Comparison of ENCODE assay signal across 22 cellular contexts in the genomic region with DNA sequence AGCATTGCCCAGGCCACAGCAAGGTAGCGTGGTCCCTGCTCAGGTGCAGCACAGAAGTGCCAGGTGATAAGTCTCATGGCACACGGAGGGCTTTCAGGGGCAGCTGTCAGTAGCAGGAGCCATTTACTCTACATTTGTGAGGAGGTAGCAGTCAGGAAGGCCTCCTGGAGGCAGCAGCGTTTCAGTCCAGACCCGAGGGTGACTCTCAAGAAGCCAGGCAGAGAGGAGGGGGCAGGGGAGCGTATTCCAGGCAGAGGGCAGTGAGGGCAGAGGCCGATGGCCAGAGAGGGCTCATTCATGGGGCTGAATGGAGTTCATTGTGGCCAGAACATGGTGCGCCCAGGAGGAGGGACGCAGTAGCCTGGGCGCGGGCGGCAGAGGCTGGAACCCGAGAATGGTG. TPM values are rescaled to one million over a fixed set of nuclear protein-coding genes. Genes with fewer than 3 reads are reported as not detected.
DNase-seq lines count a peak whose midpoint lies in the region; ATAC-seq and FAIRE-seq lines count a peak whose summit lies in the region.
"Had no signal": no experiment of that assay in that cellular context is flagged by ENCODE, and none has a peak within 500 bp of the region (broad histone marks: within the 10 kb centered on the region; RNA-seq: fewer than 3 reads in every experiment).

No MANE protein-coding gene starts in this region.

- H3K4me1 ChIP-seq in BLaER1, result peaks cover 39% of the 10 kb centered on the region
- peaks cover 32 to 53% (median 46%) of the 10 kb centered on the region in 3 donors for H3K4me1 ChIP-seq in skeletal muscle tissue (ENCODE audit: control insufficient read depth in 3 of 3, insufficient read depth in 3 of 3, low read length in 3 of 3)
- H3K4me1 ChIP-seq: SJCRH30 had no signal

- H3K4me3 ChIP-seq in BLaER1 (no peak overlapping the region), skeletal muscle tissue (ENCODE audit: low read length in 3 of 3) (peak overlapping the region in 2 of 3 donors; percentile 36 to 54)
- H3K4me3 ChIP-seq: right lobe of liver, SJCRH30 had no signal

- H3K4me2 ChIP-seq in BLaER1, result no peak overlapping the region

- ATAC-seq in HG02763 (IDR thresholded peaks at IDR 0.05; ENCODE audit: unreplicated experiment), result no peak
- ATAC-seq: naive thymus-derived CD8-positive, alpha-beta T cell had no signal

- H3K36me3 ChIP-seq in BLaER1 (peaks cover 93% of the 10 kb centered on the region), skeletal muscle tissue (ENCODE audit: control insufficient read depth in 3 of 3, insufficient read depth in 3 of 3, low read length in 3 of 3) (peaks cover 19 to 23% (median 22%) of the 10 kb centered on the region in 3 donors)

- peak in 59 of 61 donors; percentile 14 to 91 (median 77) for DNase-seq in caudate nucleus (lab: John Stamatoyannopoulos, UW)
- DNase-seq in midbrain (lab: John Stamatoyannopoulos, UW), result peak; percentile 87
- no peak for DNase-seq in middle frontal gyrus (ENCODE audit: extremely low spot score, low spot score)
- DNase-seq in GM19239 (ENCODE audit: insufficient read length, low spot score), result no peak
- no peak for DNase-seq in NCI-H748 (lab: John Stamatoyannopoulos, UW; ENCODE audit: unreplicated experiment)
- DNase-seq: activated naive CD8-positive, alpha-beta T cell treated with anti-CD3 and anti-CD28 coated beads for 36 hours; activated T-cell treated with anti-CD3 and anti-CD28 coated beads, Interleukin-2, amount 50 U/mL, for 1 hour; COR-L47; foreskin melanocyte; naive thymus-derived CD8-positive, alpha-beta T cell; NCI-H2029; NCI-H510A treated with DMSO at 0.1 percent for 48 hours; SJCRH30; stimulated activated CD4-positive, alpha-beta T cell treated with anti-CD3 and anti-CD28 coated beads, Interleukin-4, amount 100 ng/mL, for 1 hour had no signal

- H3K9ac ChIP-seq in BLaER1 (0 out of 2 replicates have a peak overlapping the region, but pooled peaks have one; percentile 15), skeletal muscle tissue (ENCODE audit: low read depth in 1 of 3, low read length in 3 of 3) (peak overlapping the region in 2 of 3 donors; percentile 47 to 79)

- FAIRE-seq in GM19239 (lab: Jason Lieb, UNC), result no peak
- FAIRE-seq: GM12891, H1, HTR-8/SVneo, kidney had no signal

- no peak overlapping the region for H3K27ac ChIP-seq in BLaER1
- H3K27ac ChIP-seq in caudate nucleus (ENCODE audit: low read depth, low read length), result peak overlapping the region; percentile 88
- peak overlapping the region; percentile 47 for H3K27ac ChIP-seq in skeletal muscle tissue (ENCODE audit: low read depth, low read length)
- H3K27ac ChIP-seq: SJCRH30 had no signal

- H3K9me3 ChIP-seq in BLaER1 (peaks cover 2% of the 10 kb centered on the region; the same call in 1 of the 2 replicates), skeletal muscle tissue (ENCODE audit: control insufficient read depth in 3 of 3, low read length in 3 of 3) (no peaks in the 10 kb centered on the region)
- H3K9me3 ChIP-seq: right lobe of liver, SJCRH30 had no signal

- peaks cover 98% of the 10 kb centered on the region for H4K20me1 ChIP-seq in BLaER1

- no peaks in the 10 kb centered on the region for H3K27me3 ChIP-seq in BLaER1
- no peaks in the 10 kb centered on the region for H3K27me3 ChIP-seq in skeletal muscle tissue (ENCODE audit: control insufficient read depth in 3 of 3, insufficient read depth in 3 of 3, low read length in 3 of 3)
- H3K27me3 ChIP-seq: right lobe of liver, SJCRH30 had no signal

RNA-seq across cellular contexts. Expression of a gene that starts 8.9 kb away (rescaled TPM):
- 19.3 TPM for total RNA-seq in skeletal muscle tissue

RNA-seq across cellular contexts. Expression of a gene that starts 31.2 kb away (rescaled TPM):
- total RNA-seq in skeletal muscle tissue, result 4,276 TPM

RNA-seq across cellular contexts. Expression of a gene that starts 45.6 kb away (rescaled TPM):
- total RNA-seq in skeletal muscle tissue, result 63.7 TPM

RNA-seq across cellular contexts. Expression of a gene that starts 50.2 kb away (rescaled TPM):
- total RNA-seq in skeletal muscle tissue, result 4.2 TPM

Comparison
In these comparisons a context has a peak if more than half of its experiments do, and no peak if none do; other contexts are left out.
1. DNase-seq: peak in caudate nucleus (59 of 61) and midbrain (single experiment); none in middle frontal gyrus (single experiment), GM19239 (single experiment) and NCI-H748 (single experiment).